Comparison of ENCODE assay signal across 8 cellular contexts in the genomic region with DNA sequence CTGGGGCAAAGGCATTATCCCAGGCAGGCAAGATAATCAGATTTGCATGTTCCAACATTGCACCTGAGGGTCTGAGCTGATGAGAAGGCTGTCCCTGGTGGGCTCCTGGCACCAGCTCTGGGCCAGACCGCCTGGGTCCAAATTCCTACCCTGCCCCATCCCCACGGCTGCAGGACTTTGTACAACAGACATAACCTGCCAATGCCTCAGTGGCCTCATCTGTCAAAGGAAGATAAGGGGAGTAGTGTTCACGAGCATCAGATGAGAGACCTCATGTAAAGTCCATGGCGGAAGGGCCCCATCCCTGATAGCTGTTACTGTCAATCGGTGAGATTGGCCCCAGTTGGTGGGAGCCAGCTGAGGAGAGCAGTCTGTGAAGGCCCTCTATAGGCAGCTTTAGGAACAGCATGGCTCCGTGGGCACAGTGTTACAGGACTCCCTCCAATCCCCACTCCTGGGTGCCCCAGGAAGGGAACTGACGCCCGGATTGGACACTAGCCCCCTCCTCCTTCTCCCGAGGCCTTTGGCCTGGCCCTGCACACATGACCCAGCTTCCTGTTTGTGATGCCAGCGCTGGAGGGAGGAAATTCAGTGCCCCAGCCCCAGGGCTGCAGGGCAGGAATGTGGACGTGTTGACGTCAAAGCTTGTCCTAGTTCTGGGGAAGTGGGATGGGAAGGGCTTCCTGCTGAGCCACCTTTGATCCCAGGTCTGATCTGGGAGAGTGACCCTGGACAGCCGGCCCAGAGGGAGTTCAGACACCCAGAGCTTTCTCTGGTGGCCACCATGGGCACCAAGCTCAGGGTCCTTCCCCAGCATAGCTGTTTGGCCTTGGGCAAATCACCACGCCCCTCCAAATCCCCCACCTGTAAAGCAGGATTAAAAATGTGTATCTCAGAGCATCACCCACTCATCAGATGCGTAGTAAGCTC. TPM values are rescaled to one million over a fixed set of nuclear protein-coding genes. Genes with fewer than 3 reads are reported as not detected.
A peak's percentile ranks its signal among the peaks of the same experiment; 100 is the strongest.
DNase-seq lines count a peak whose midpoint lies in the region; ATAC-seq and TF ChIP-seq lines count a peak whose summit lies in the region.

No MANE protein-coding gene starts in this region.

- no peak overlapping the region for H3K4me3 ChIP-seq in BJ (ENCODE audit: low read depth, low read length)
- H3K4me3 ChIP-seq in foreskin fibroblast (ENCODE audit: low read depth in 1 of 2, low read length in 2 of 2), result no peak overlapping the region

- peak; percentile 91 for TF ChIP-seq CTCF in BJ (IDR thresholded peaks at IDR 0.05; ENCODE audit: insufficient read depth, low read depth, low read length)
- peak; percentile 83 for TF ChIP-seq CTCF in foreskin fibroblast (IDR thresholded peaks at IDR 0.05; ENCODE audit: low read depth, low read length)

- CTCF ChIA-PET in BJ (lab: Yijun Ruan, JAX), result interaction anchor here (0.5 to 11.4 kb wide), 62 partner anchors 9 to 615 kb away, joined by 3 to 441 read pairs (median 4); partner anchors contain the start of genes ATP6V0E1, BNIP1, DUSP1 and RPL26L1

- no peaks in the 10 kb centered on the region for H3K36me3 ChIP-seq in BJ (ENCODE audit: control insufficient read depth, insufficient read depth, low read length)

- H3K27me3 ChIP-seq in BJ (ENCODE audit: control insufficient read depth, insufficient read depth, low read length), result no peaks in the 10 kb centered on the region; the same call in 1 of the 2 replicates

- POLR2A ChIA-PET in BJ (lab: Charles Lee), result no interaction called here

- ATAC-seq in GM19025 (IDR thresholded peaks at IDR 0.05; ENCODE audit: low read depth, unreplicated experiment) (peak; percentile 45), HG03565 (IDR thresholded peaks at IDR 0.05; ENCODE audit: unreplicated experiment) (peak; percentile 85)

- DNase-seq in BJ (ENCODE audit: low read depth), result no peak
- DNase-seq in RPMI7951 (ENCODE audit: low read depth), result peak; percentile 60
- peak; percentile 44 for DNase-seq in activated T-helper 9 cell treated with anti-CD3 and anti-CD28 coated beads, Interleukin-2, amount 50 U/mL, for 16 hours (ENCODE audit: low read depth)
- peak; percentile 48 to 79 for DNase-seq in foreskin fibroblast
- DNase-seq in occipital lobe (lab: John Stamatoyannopoulos, UW), result peak; percentile 50
- peak; percentile 82 for DNase-seq in superior temporal gyrus (ENCODE audit: extremely low spot score)

RNA-seq across cellular contexts. Expression of gene DUSP1, which starts 56.2 kb away (rescaled TPM):
- 252 and 432 TPM in 2 replicates for polyA plus RNA-seq in BJ (2011; rRNA removed)
- polyA minus RNA-seq in BJ (2011; rRNA and poly(A)+ RNA removed), result 275 and 403 TPM in 2 replicates
- 9.7 TPM in 2 replicates for total RNA-seq in RPMI7951 (2014; rRNA removed; shearing (Covaris generic))
- 54.1 TPM for total RNA-seq in occipital lobe
